ENCODE assay signal across 32 cellular contexts in genomic region chr10:117457932-117458331, GRCh38.
"Had no signal": no experiment of that assay in that cellular context is flagged by ENCODE, and none has a peak within 500 bp of the region (broad histone marks: within the 10 kb centered on the region; RNA-seq: fewer than 3 reads in every experiment).

No MANE protein-coding gene starts in this region.

- H3K27me3 ChIP-seq: ascending aorta, cardiac muscle cell, colonic mucosa, foreskin keratinocyte, left lung, right lobe of liver, thyroid gland, upper lobe of left lung had no signal

- H3K9me3 ChIP-seq: ascending aorta, colonic mucosa, lower lobe of right lung, mucosa of descending colon, right lobe of liver, thyroid gland, upper lobe of left lung had no signal

- H3K9me3 Mint-ChIP-seq: natural killer cell treated with Interleukin-12 subunit alpha and Interleukin-12 subunit beta and Interleukin-15 and Interleukin-18, amount 100 ng/mL, for 72 hours had no signal

- H3K4me3 Mint-ChIP-seq: activated CD4-positive, alpha-beta T cell treated with anti-CD3 and anti-CD28 coated beads for 36 hours; activated naive CD4-positive, alpha-beta T cell treated with anti-CD3 and anti-CD28 coated beads for 36 hours; activated naive CD8-positive, alpha-beta T cell treated with anti-CD3 and anti-CD28 coated beads for 36 hours; brain; immature natural killer cell; natural killer cell treated with Interleukin-12 subunit alpha and Interleukin-12 subunit beta and Interleukin-15 and Interleukin-18, amount 100 ng/mL, for 72 hours; stimulated activated effector memory CD8-positive, alpha-beta T cell treated with anti-CD3 and anti-CD28 coated beads, Interleukin-12 subunit alpha, Interleukin-12 subunit beta, amount 100 ng/mL, for 72 hours; stimulated activated naive CD8-positive, alpha-beta T cell treated with anti-CD3 and anti-CD28 coated beads, Interleukin-15, amount 100 ng/mL, for 72 hours had no signal

- DNase-seq: activated CD4-positive, alpha-beta T cell treated with anti-CD3 and anti-CD28 coated beads for 36 hours; activated CD4-positive, alpha-beta T cell treated with anti-CD3 and anti-CD28 coated beads, Interleukin-2, amount 50 U/mL, for 4 hours; activated CD4-positive, CD25-positive, alpha-beta regulatory T cell; activated effector memory CD4-positive, alpha-beta T cell treated with Interleukin-2 at 50 U/mL for 16 hours; activated naive CD4-positive, alpha-beta T cell treated with anti-CD3 and anti-CD28 coated beads for 36 hours; activated naive CD8-positive, alpha-beta T cell treated with anti-CD3 and anti-CD28 coated beads for 36 hours; activated T-cell treated with anti-CD3 and anti-CD28 coated beads for 4 hours; cerebellar nuclear complex; colonic mucosa; effector CD8-positive, alpha-beta T cell; foreskin keratinocyte; heart left ventricle; hypothalamus; immature natural killer cell; kidney glomerular epithelial cell; left lung; lower lobe of right lung; mucosa of descending colon; right lobe of liver; stimulated activated CD4-positive, alpha-beta T cell treated with anti-CD3 and anti-CD28 coated beads, Interleukin-12 subunit alpha, Interleukin-12 subunit beta, amount 100 ng/mL, for 4 hours; stimulated activated CD4-positive, alpha-beta T cell treated with anti-CD3 and anti-CD28 coated beads, Interleukin-4, amount 100 ng/mL, for 24 hours; stimulated activated naive CD8-positive, alpha-beta T cell treated with anti-CD3 and anti-CD28 coated beads, Interleukin-15, amount 100 ng/mL, for 72 hours; substantia nigra had no signal

- H3K4me3 ChIP-seq: ascending aorta, cardiac muscle cell, colonic mucosa, heart left ventricle, left lung, lower lobe of right lung, mucosa of descending colon, right lobe of liver, skin epidermis, thyroid gland, upper lobe of left lung had no signal

- H3K4me1 ChIP-seq: colonic mucosa, lower lobe of right lung, upper lobe of left lung had no signal

- H3K36me3 Mint-ChIP-seq: activated naive CD8-positive, alpha-beta T cell treated with anti-CD3 and anti-CD28 coated beads for 36 hours; brain; immature natural killer cell; stimulated activated effector memory CD8-positive, alpha-beta T cell treated with anti-CD3 and anti-CD28 coated beads, Interleukin-12 subunit alpha, Interleukin-12 subunit beta, amount 100 ng/mL, for 72 hours had no signal

- ATAC-seq: activated CD4-positive, alpha-beta T cell treated with anti-CD3 and anti-CD28 coated beads for 36 hours; esophagus mucosa; foreskin keratinocyte; heart left ventricle; left lung; mucosa of descending colon; natural killer cell treated with Interleukin-12 subunit alpha and Interleukin-12 subunit beta and Interleukin-15 and Interleukin-18, amount 100 ng/mL, for 72 hours; stimulated activated effector memory CD8-positive, alpha-beta T cell treated with anti-CD3 and anti-CD28 coated beads, Interleukin-12 subunit alpha, Interleukin-12 subunit beta, amount 100 ng/mL, for 72 hours; stimulated activated naive CD8-positive, alpha-beta T cell treated with anti-CD3 and anti-CD28 coated beads, Interleukin-15, amount 100 ng/mL, for 72 hours had no signal

- H3K36me3 ChIP-seq: ascending aorta, cardiac muscle cell, colonic mucosa, heart left ventricle, left lung, lower lobe of right lung, right lobe of liver, thyroid gland, upper lobe of left lung had no signal

- H3K27ac Mint-ChIP-seq: activated CD4-positive, alpha-beta T cell treated with anti-CD3 and anti-CD28 coated beads for 36 hours; activated naive CD4-positive, alpha-beta T cell treated with anti-CD3 and anti-CD28 coated beads for 36 hours; activated naive CD8-positive, alpha-beta T cell treated with anti-CD3 and anti-CD28 coated beads for 36 hours; immature natural killer cell; natural killer cell treated with Interleukin-12 subunit alpha and Interleukin-12 subunit beta and Interleukin-15 and Interleukin-18, amount 100 ng/mL, for 72 hours; stimulated activated effector memory CD8-positive, alpha-beta T cell treated with anti-CD3 and anti-CD28 coated beads, Interleukin-12 subunit alpha, Interleukin-12 subunit beta, amount 100 ng/mL, for 72 hours; stimulated activated naive CD8-positive, alpha-beta T cell treated with anti-CD3 and anti-CD28 coated beads, Interleukin-15, amount 100 ng/mL, for 72 hours had no signal

- H3K27ac ChIP-seq: ascending aorta, cardiac muscle cell, colonic mucosa, foreskin keratinocyte, heart left ventricle, lower lobe of right lung, right lobe of liver, thyroid gland, upper lobe of left lung had no signal

- H3K4me1 Mint-ChIP-seq: activated CD4-positive, alpha-beta T cell treated with anti-CD3 and anti-CD28 coated beads for 36 hours; activated naive CD8-positive, alpha-beta T cell treated with anti-CD3 and anti-CD28 coated beads for 36 hours; stimulated activated effector memory CD8-positive, alpha-beta T cell treated with anti-CD3 and anti-CD28 coated beads, Interleukin-12 subunit alpha, Interleukin-12 subunit beta, amount 100 ng/mL, for 72 hours; stimulated activated naive CD8-positive, alpha-beta T cell treated with anti-CD3 and anti-CD28 coated beads, Interleukin-15, amount 100 ng/mL, for 72 hours had no signal
